1 cellular context compared by ENCODE assay signal in the genomic region with DNA sequence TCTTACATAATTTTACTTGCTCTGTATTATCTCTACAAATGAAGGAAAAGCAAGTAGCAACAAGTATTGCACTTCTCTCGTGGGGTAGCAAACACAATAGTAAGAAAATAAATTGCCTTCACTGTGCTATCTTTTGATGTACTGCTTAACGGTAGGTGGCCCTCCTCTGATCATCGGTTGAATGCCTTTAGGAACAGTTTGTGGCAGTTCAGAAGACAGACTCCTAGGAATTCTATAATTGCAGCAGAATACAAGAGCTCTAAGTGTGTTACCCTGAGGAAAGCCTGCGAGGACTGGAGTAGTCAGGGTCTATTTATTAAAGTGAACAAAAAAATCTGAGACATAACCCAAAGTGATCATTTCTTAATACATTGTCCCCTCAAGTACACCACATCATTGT.
A peak's percentile ranks its signal among the peaks of the same experiment; 100 is the strongest.
TF ChIP-seq lines count a peak whose summit lies in the region.

No MANE protein-coding gene starts in this region.

TF ChIP-seq in neural cell, 6 proteins besides CTCF, POLR2A, EP300 and RAD21 (continued from another document):
- TF ChIP-seq SMC3 (conservative IDR thresholded peaks at IDR 0.05; ENCODE audit: poor library complexity), result peak; percentile 41
